In genomic region chr1:199959775-199960110, GRCh38 we compare ENCODE assay signal across 35 cellular contexts.
DNase-seq lines count a peak whose midpoint lies in the region; ATAC-seq, FAIRE-seq and TF ChIP-seq lines count a peak whose summit lies in the region.
"Had no signal": no experiment of that assay in that cellular context is flagged by ENCODE, and none has a peak within 500 bp of the region (broad histone marks: within the 10 kb centered on the region; RNA-seq: fewer than 3 reads in every experiment).

No MANE protein-coding gene starts in this region.

- peak; percentile 31 for DNase-seq in H9
- DNase-seq in K562 (ENCODE audit: extremely low read depth in 1 of 4, low spot score in 3 of 4), result no peak
- DNase-seq in testis, result peak; percentile 45
- DNase-seq in NK-92 treated with Interleukin-12 subunit alpha and Interleukin-12 subunit beta, amount 100 ng/mL, for 24 hours (lab: John Stamatoyannopoulos, UW), result no peak
- DNase-seq in sciatic nerve (ENCODE audit: low spot score), result no peak
- DNase-seq: 8988T; ACHN; AML-193; BE2C; C1 segment of cervical spinal cord; Caco-2; Calu3; CD4-positive, alpha-beta memory T cell; CD4-positive, alpha-beta T cell; CD4-positive, CD25-positive, alpha-beta regulatory T cell; CD8-positive, alpha-beta memory T cell; CD8-positive, alpha-beta T cell; COR-L47; DMS 273 treated with DMSO at 0.1 percent for 48 hours; DMS153; DMS53; DMS79; DMS79 treated with DMSO at 0.1 percent for 48 hours; DND-41; EL had no signal

- BruUV-seq in K562 (replicated peaks; lab: Mats Ljungman, UMichigan), result no TSS peak

- H3K4ac ChIP-seq in H9 (ENCODE audit: low read depth, low read length), result no peak overlapping the region

- no peak overlapping the region for H3T11ph ChIP-seq in H9 (ENCODE audit: low read length)

- H2AK5ac ChIP-seq in H9 (ENCODE audit: insufficient read length, low read length), result no peak overlapping the region

- no CpG with 5 or more reads among the region's 19 CpGs for WGBS in H9 (ENCODE audit: extremely low coverage, insufficient read length, low lambda C conversion rate)
- WGBS in K562 (ENCODE audit: insufficient coverage, low coverage, missing lambda C conversion rate), result 11% methylated on average over 18 of the region's 19 CpGs
- 68 to 73% methylated on average over 4 to 19 of the region's 19 CpGs for WGBS in testis, 2 donors

- H3K4me2 ChIP-seq in H9 (ENCODE audit: insufficient read depth, insufficient read length, low read length), result no peak overlapping the region
- peak overlapping the region; percentile 28; the same call in 1 of the 2 replicates for H3K4me2 ChIP-seq in K562 (ENCODE audit: insufficient read depth, low read length)
- H3K4me2 ChIP-seq: A549; BLaER1; BLaER1 treated with 17β-estradiol and CSF1 and Interleukin-3, amounts not matched to agents 10 nM and 100 nM had no signal

- H3K36me3 Mint-ChIP-seq in H9 (ENCODE audit: insufficient read depth in 1 of 3, low read depth in 3 of 3), result no peaks in the 10 kb centered on the region; a peak in 1 of 7 replicates
- H3K36me3 Mint-ChIP-seq: CD14-positive monocyte; CD4-positive, alpha-beta memory T cell; CD4-positive, CD25-positive, alpha-beta regulatory T cell; CD8-positive, alpha-beta memory T cell; CD8-positive, alpha-beta T cell had no signal

- no peaks in the 10 kb centered on the region for H3K27me3 ChIP-seq in H9 (ENCODE audit: insufficient read depth, low read length)
- peaks cover 10 to 11% of the 10 kb centered on the region in 2 experiments; a peak in 3 of 5 replicates for H3K27me3 ChIP-seq in K562 (ENCODE audit: control insufficient read depth in 2 of 2, insufficient read depth in 2 of 2, low read length in 2 of 2)
- no peaks in the 10 kb centered on the region for H3K27me3 ChIP-seq in testis
- H3K27me3 ChIP-seq: BLaER1; BLaER1 treated with 17β-estradiol and CSF1 and Interleukin-3, amounts not matched to agents 10 nM and 100 nM had no signal

- CTCF ChIA-PET in K562 (lab: Yijun Ruan, JAX; ENCODE audit: low intra/inter-chr PET ratio), result no interaction called here

- no peak for TF ChIP-seq POLR2A in K562 (conservative IDR thresholded peaks at IDR 0.05)
- no peak for TF ChIP-seq POLR2A in testis (IDR thresholded peaks at IDR 0.05)

- no peaks in the 10 kb centered on the region for H3K27me3 Mint-ChIP-seq in H9 (ENCODE audit: low read depth)

- no peak for TF ChIP-seq EP300 in K562 (IDR thresholded peaks at IDR 0.05; ENCODE audit: low read length)

- H3K23ac ChIP-seq in H9 (ENCODE audit: insufficient read length, low read depth, low read length), result no peak overlapping the region

- no peaks in the 10 kb centered on the region for H3K79me1 ChIP-seq in H9 (ENCODE audit: insufficient read depth, low read depth, low read length, poor library complexity, severe bottlenecking)

- peak overlapping the region; percentile 36 for H3K4me3 ChIP-seq in K562
- peak overlapping the region; percentile 44 to 47 for H3K4me3 ChIP-seq in testis
- H3K4me3 ChIP-seq: A549; BLaER1; BLaER1 treated with 17β-estradiol and CSF1 and Interleukin-3, amounts not matched to agents 10 nM and 100 nM had no signal

- H3K9me3 ChIP-seq in H9 (ENCODE audit: control insufficient read depth, low read depth, low read length) (no peaks in the 10 kb centered on the region), K562 (replicated peaks; ENCODE audit: control insufficient read depth, insufficient read depth, low read depth, low read length) (no peaks in the 10 kb centered on the region), testis (no peaks in the 10 kb centered on the region)
- H3K9me3 ChIP-seq: BE2C, Caco-2 had no signal

- H3K36me3 ChIP-seq in K562 (ENCODE audit: control insufficient read depth, insufficient read depth, low read length) (no peaks in the 10 kb centered on the region), testis (ENCODE audit: low read depth, missing control alignments) (no peaks in the 10 kb centered on the region)
- H3K36me3 ChIP-seq: BE2C; BLaER1; BLaER1 treated with 17β-estradiol and CSF1 and Interleukin-3, amounts not matched to agents 10 nM and 100 nM had no signal

- H2BK20ac ChIP-seq in H9 (ENCODE audit: low read depth, low read length, poor library complexity, severe bottlenecking), result no peak overlapping the region

- H2AFZ ChIP-seq in H9 (ENCODE audit: low read length) (no peak overlapping the region), K562 (ENCODE audit: low read depth, low read length) (peak overlapping the region; percentile 69)

- H4K20me1 ChIP-seq in H9 (ENCODE audit: control insufficient read depth, insufficient read depth, insufficient read length), result no peaks in the 10 kb centered on the region
- H4K20me1 ChIP-seq in K562 (replicated peaks; ENCODE audit: control insufficient read depth, insufficient read depth, low read length), result no peaks in the 10 kb centered on the region
- H4K20me1 ChIP-seq: BLaER1; BLaER1 treated with 17β-estradiol and CSF1 and Interleukin-3, amounts not matched to agents 10 nM and 100 nM had no signal

- no peak overlapping the region for H2BK12ac ChIP-seq in H9 (ENCODE audit: insufficient read length, low read depth, low read length)

- no peak overlapping the region for H4K5ac ChIP-seq in H9 (ENCODE audit: insufficient read length, low read depth, low read length)

- H2BK15ac ChIP-seq in H9 (ENCODE audit: low read depth, low read length), result no peak overlapping the region

- no peak overlapping the region for H2BK120ac ChIP-seq in H9 (ENCODE audit: low read depth, low read length, poor library complexity, severe bottlenecking)

- H4K91ac ChIP-seq in H9 (ENCODE audit: insufficient read length, low read depth, low read length), result no peak overlapping the region

- no peaks in the 10 kb centered on the region for H3K9me1 ChIP-seq in K562 (ENCODE audit: control insufficient read depth, insufficient read depth, low read length)

- intact Hi-C loops in K562 (cut with micrococcal nuclease), result loop anchor here (10.0 kb wide), 1 partner anchor 525 kb away; no protein-coding TSS in a partner anchor
- intact Hi-C loops in testis (cut with DNase I; ENCODE audit: low total_unique reads), result no loop called here
- intact Hi-C loops in sciatic nerve (cut with DNase I), result no loop called here

- ATAC-seq in K562 (peak; percentile 59; the same call in 2 of the 3 replicates), HG03432 (IDR thresholded peaks at IDR 0.05; ENCODE audit: unreplicated experiment) (no peak), sciatic nerve (no peak)
- ATAC-seq: A549; CD8-positive, alpha-beta T cell had no signal

- no peak overlapping the region for H4K8ac ChIP-seq in H9 (replicated peaks; ENCODE audit: insufficient read length, low read depth, low read length)

- no peak overlapping the region for H2BK5ac ChIP-seq in H9 (ENCODE audit: insufficient read length, low read length)

- H3K4me3 Mint-ChIP-seq in H9, result no peak overlapping the region
- H3K4me3 Mint-ChIP-seq: B cell; CD4-positive, alpha-beta memory T cell; CD4-positive, alpha-beta T cell; CD4-positive, CD25-positive, alpha-beta regulatory T cell; CD8-positive, alpha-beta memory T cell; CD8-positive, alpha-beta T cell had no signal

- H3K18ac ChIP-seq in H9 (ENCODE audit: insufficient read length, low read depth, low read length), result no peak overlapping the region

- H3K4me1 Mint-ChIP-seq in H9, result peaks cover 5 to 20% of the 10 kb centered on the region in 2 experiments
- H3K4me1 Mint-ChIP-seq: B cell; CD4-positive, CD25-positive, alpha-beta regulatory T cell; CD8-positive, alpha-beta memory T cell had no signal

- H3K9ac ChIP-seq in H9 (ENCODE audit: extremely low read depth, insufficient read length, low read length), result no peak overlapping the region
- H3K9ac ChIP-seq in K562 (ENCODE audit: insufficient read depth in 1 of 2, low read depth in 2 of 2, low read length in 2 of 2), result peak overlapping the region in 1 of 2 experiments; percentile 83; a peak in 2 of 4 replicates
- H3K9ac ChIP-seq: BLaER1; BLaER1 treated with 17β-estradiol and CSF1 and Interleukin-3, amounts not matched to agents 10 nM and 100 nM had no signal

- no peak for TF ChIP-seq RAD21 in K562 (CRISPR knock-in tag; conservative IDR thresholded peaks at IDR 0.05 in 1 of 2, IDR thresholded peaks at IDR 0.05 in 1 of 2)

- peaks cover 0 to 2% of the 10 kb centered on the region in 2 experiments; a peak in 1 of 5 replicates for H3K9me3 Mint-ChIP-seq in H9
- H3K9me3 Mint-ChIP-seq: CD4-positive, alpha-beta memory T cell; CD4-positive, alpha-beta T cell had no signal

- H3K4me1 ChIP-seq in H9 (ENCODE audit: insufficient read depth, low read length) (no peaks in the 10 kb centered on the region), K562 (replicated peaks in 1 of 2; ENCODE audit: control insufficient read depth in 2 of 2, insufficient read depth in 2 of 2, low read length in 2 of 2) (peaks cover 0 to 8% of the 10 kb centered on the region in 2 experiments; a peak in 2 of 5 replicates), testis (no peaks in the 10 kb centered on the region)
- H3K4me1 ChIP-seq: A549; BE2C; BLaER1; BLaER1 treated with 17β-estradiol and CSF1 and Interleukin-3, amounts not matched to agents 10 nM and 100 nM had no signal

- H3K14ac ChIP-seq in H9 (ENCODE audit: insufficient read depth, low read length), result peak overlapping the region; percentile 47; the same call in 1 of the 2 replicates

- H3K56ac ChIP-seq in H9 (ENCODE audit: insufficient read length, low read depth, low read length), result no peak overlapping the region

- TF ChIP-seq CTCF in H9 (conservative IDR thresholded peaks at IDR 0.05) (no peak), K562 (IDR thresholded peaks at IDR 0.05 in 2 of 3, conservative IDR thresholded peaks at IDR 0.05 in 1 of 3; ENCODE audit: insufficient read depth in 2 of 3, low read depth in 1 of 3, low read length in 3 of 3) (no peak), testis (IDR thresholded peaks at IDR 0.05) (no peak)

- POLR2A ChIA-PET in K562 (lab: Yijun Ruan, JAX), result interaction anchor here (0.6 to 1.4 kb wide), 2 partner anchors 12 to 18 kb away, joined by 3 read pairs; no protein-coding TSS in a partner anchor

- H3K23me2 ChIP-seq in H9 (ENCODE audit: insufficient read length, low read depth, low read length, poor library complexity, severe bottlenecking), result no peaks in the 10 kb centered on the region

- no peak for FAIRE-seq in K562 (lab: Jason Lieb, UNC)
- FAIRE-seq: A204.1, A549, D721Med had no signal

- H3K79me2 ChIP-seq in H9 (ENCODE audit: insufficient read depth, low read length) (no peaks in the 10 kb centered on the region), K562 (ENCODE audit: control insufficient read depth, insufficient read depth, low read length) (no peaks in the 10 kb centered on the region)

- H3K27ac Mint-ChIP-seq in H9, result no peak overlapping the region
- H3K27ac Mint-ChIP-seq: B cell; CD14-positive monocyte; CD4-positive, alpha-beta memory T cell; CD4-positive, alpha-beta T cell; CD4-positive, CD25-positive, alpha-beta regulatory T cell; CD8-positive, alpha-beta memory T cell; CD8-positive, alpha-beta T cell had no signal

- no peak overlapping the region for H3K27ac ChIP-seq in H9 (ENCODE audit: insufficient read length, low read depth, low read length)
- H3K27ac ChIP-seq in K562 (ENCODE audit: extremely low read depth, low read depth, low read length), result no peak overlapping the region
- peak overlapping the region; percentile 39 to 61 for H3K27ac ChIP-seq in testis
- H3K27ac ChIP-seq: 22Rv1; A549; BLaER1; BLaER1 treated with 17β-estradiol and CSF1 and Interleukin-3, amounts not matched to agents 10 nM and 100 nM; C4-2B had no signal

- in situ Hi-C loops in K562 (cut with MboI), result no loop called here

TF ChIP-seq in K562, 482 proteins besides CTCF, POLR2A, EP300 and RAD21 (continues in another document):
- no peak for TF ChIP-seq CCNT2 (IDR thresholded peaks at IDR 0.05; ENCODE audit: borderline replicate concordance, extremely low read depth, insufficient read length, low read depth, low read length)

Comparison
In these comparisons a context has a peak if more than half of its experiments do, and no peak if none do; other contexts are left out.
1. DNase-seq: peak in H9 (single experiment) and testis (single experiment); none in K562 (0 of 4), NK-92 treated with Interleukin-12 subunit alpha and Interleukin-12 subunit beta, amount 100 ng/mL, for 24 hours (single experiment) and sciatic nerve (single experiment).
2. H3K27ac ChIP-seq: peak in testis (2 of 2); none in H9 (single experiment) and K562 (single experiment).